ENCODE assay signal across 25 cellular contexts in genomic region chrX:68840256-68840655, GRCh38.
"Had no signal": no experiment of that assay in that cellular context is flagged by ENCODE, and none has a peak within 500 bp of the region (broad histone marks: within the 10 kb centered on the region; RNA-seq: fewer than 3 reads in every experiment).

No MANE protein-coding gene starts in this region.

- H3K9me3 Mint-ChIP-seq: activated naive CD4-positive, alpha-beta T cell treated with anti-CD3 and anti-CD28 coated beads for 36 hours; activated naive CD8-positive, alpha-beta T cell treated with anti-CD3 and anti-CD28 coated beads, Interleukin-2, amount 10 ng/mL, durations not matched to agents 7 days and 5 days; stimulated activated naive B cell treated with anti-CD40 and anti-IgM and Interleukin-4, amounts not matched to agents 10 μg/mL and 1 μg/mL and 100 μg/mL, for 72 hours; T-cell had no signal

- H3K9me3 ChIP-seq: ascending aorta, esophagus squamous epithelium, heart right ventricle, left ventricle myocardium inferior, pancreas, right atrium auricular region, stomach, suprapubic skin, tibial artery had no signal

- H3K27ac ChIP-seq: ascending aorta, esophagus squamous epithelium, heart right ventricle, left ventricle myocardium inferior, pancreas, right atrium auricular region, suprapubic skin, tibial artery had no signal

- H3K36me3 ChIP-seq: pancreas had no signal

- H3K4me3 Mint-ChIP-seq: activated CD4-positive, alpha-beta T cell treated with anti-CD3 and anti-CD28 coated beads for 36 hours; activated CD8-positive, alpha-beta memory T cell treated with anti-CD3 and anti-CD28 coated beads, Interleukin-2, amount 10 ng/mL, durations not matched to agents 7 days and 5 days; activated CD8-positive, alpha-beta T cell treated with anti-CD3 and anti-CD28 coated beads, Interleukin-2, amount 10 ng/mL, durations not matched to agents 7 days and 5 days; activated naive CD4-positive, alpha-beta T cell treated with anti-CD3 and anti-CD28 coated beads for 36 hours; activated naive CD8-positive, alpha-beta T cell treated with anti-CD3 and anti-CD28 coated beads, Interleukin-2, amount 10 ng/mL, durations not matched to agents 7 days and 5 days; endodermal cell; naive B cell; nephron progenitor cell; stimulated activated naive B cell treated with anti-CD40 and anti-IgM and Interleukin-4, amounts not matched to agents 10 μg/mL and 1 μg/mL and 100 μg/mL, for 72 hours; T-cell had no signal

- H3K36me3 Mint-ChIP-seq: activated CD8-positive, alpha-beta memory T cell treated with anti-CD3 and anti-CD28 coated beads, Interleukin-2, amount 10 ng/mL, durations not matched to agents 7 days and 5 days; activated naive CD8-positive, alpha-beta T cell treated with anti-CD3 and anti-CD28 coated beads, Interleukin-2, amount 10 ng/mL, durations not matched to agents 7 days and 5 days had no signal

- H3K4me1 ChIP-seq: ascending aorta, tibial artery had no signal

- H3K27me3 Mint-ChIP-seq: activated CD4-positive, alpha-beta T cell treated with anti-CD3 and anti-CD28 coated beads for 36 hours; activated CD8-positive, alpha-beta memory T cell treated with anti-CD3 and anti-CD28 coated beads, Interleukin-2, amount 10 ng/mL, durations not matched to agents 7 days and 5 days; activated naive CD8-positive, alpha-beta T cell treated with anti-CD3 and anti-CD28 coated beads, Interleukin-2, amount 10 ng/mL, durations not matched to agents 7 days and 5 days; naive B cell; stimulated activated naive B cell treated with anti-CD40 and anti-IgM and Interleukin-4, amounts not matched to agents 10 μg/mL and 1 μg/mL and 100 μg/mL, for 72 hours; T-cell had no signal

- H3K4me3 ChIP-seq: ascending aorta, esophagus squamous epithelium, heart right ventricle, left ventricle myocardium inferior, pancreas, right atrium auricular region, stomach, suprapubic skin, tibial artery had no signal

- ATAC-seq: activated CD4-positive, alpha-beta T cell treated with anti-CD3 and anti-CD28 coated beads for 36 hours; activated CD8-positive, alpha-beta memory T cell treated with anti-CD3 and anti-CD28 coated beads, Interleukin-2, amount 10 ng/mL, durations not matched to agents 7 days and 5 days; activated CD8-positive, alpha-beta T cell treated with anti-CD3 and anti-CD28 coated beads, Interleukin-2, amount 10 ng/mL, durations not matched to agents 7 days and 5 days; heart right ventricle; pancreas; stimulated activated naive B cell treated with anti-CD40 and anti-IgM and Interleukin-4, amounts not matched to agents 10 μg/mL and 1 μg/mL and 100 μg/mL, for 72 hours; T-cell had no signal

- H3K27ac Mint-ChIP-seq: activated CD4-positive, alpha-beta T cell treated with anti-CD3 and anti-CD28 coated beads for 36 hours; activated CD8-positive, alpha-beta memory T cell treated with anti-CD3 and anti-CD28 coated beads, Interleukin-2, amount 10 ng/mL, durations not matched to agents 7 days and 5 days; activated CD8-positive, alpha-beta T cell treated with anti-CD3 and anti-CD28 coated beads, Interleukin-2, amount 10 ng/mL, durations not matched to agents 7 days and 5 days; activated naive CD4-positive, alpha-beta T cell treated with anti-CD3 and anti-CD28 coated beads for 36 hours; activated naive CD8-positive, alpha-beta T cell treated with anti-CD3 and anti-CD28 coated beads, Interleukin-2, amount 10 ng/mL, durations not matched to agents 7 days and 5 days; endodermal cell; nephron progenitor cell; stimulated activated naive B cell treated with anti-CD40 and anti-IgM and Interleukin-4, amounts not matched to agents 10 μg/mL and 1 μg/mL and 100 μg/mL, for 72 hours; T-cell had no signal

- H3K27me3 ChIP-seq: ascending aorta, esophagus squamous epithelium, pancreas, right atrium auricular region, suprapubic skin, tibial artery had no signal

- DNase-seq: activated CD4-positive, alpha-beta T cell treated with anti-CD3 and anti-CD28 coated beads for 36 hours; activated CD4-positive, CD25-positive, alpha-beta regulatory T cell; activated CD8-positive, alpha-beta memory T cell treated with anti-CD3 and anti-CD28 coated beads, Interleukin-2, amount 10 ng/mL, durations not matched to agents 7 days and 5 days; activated CD8-positive, alpha-beta T cell treated with anti-CD3 and anti-CD28 coated beads, Interleukin-2, amount 10 ng/mL, durations not matched to agents 7 days and 5 days; activated effector memory CD4-positive, alpha-beta T cell treated with anti-CD3 and anti-CD28 coated beads, Interleukin-2, amount 50 U/mL, for 16 hours; activated naive CD4-positive, alpha-beta T cell treated with anti-CD3 and anti-CD28 coated beads for 36 hours; activated naive CD8-positive, alpha-beta T cell treated with anti-CD3 and anti-CD28 coated beads, Interleukin-2, amount 10 ng/mL, durations not matched to agents 7 days and 5 days; caudate nucleus; endodermal cell; esophagus squamous epithelium; foreskin melanocyte; heart right ventricle; left ventricle myocardium inferior; naive B cell; nephron progenitor cell; pancreas; stimulated activated CD4-positive, alpha-beta T cell treated with anti-CD3 and anti-CD28 coated beads, Interleukin-15, amount 100 ng/mL, for 24 hours; stimulated activated CD4-positive, alpha-beta T cell treated with anti-CD3 and anti-CD28 coated beads, Interleukin-2, amount 100 ng/mL, for 24 hours; stimulated activated naive B cell treated with anti-CD40 and anti-IgM and Interleukin-4, amounts not matched to agents 10 μg/mL and 1 μg/mL and 100 μg/mL, for 72 hours; stomach; T-cell; tibial artery had no signal

- H3K4me1 Mint-ChIP-seq: activated CD4-positive, alpha-beta T cell treated with anti-CD3 and anti-CD28 coated beads for 36 hours; activated CD8-positive, alpha-beta memory T cell treated with anti-CD3 and anti-CD28 coated beads, Interleukin-2, amount 10 ng/mL, durations not matched to agents 7 days and 5 days; activated naive CD8-positive, alpha-beta T cell treated with anti-CD3 and anti-CD28 coated beads, Interleukin-2, amount 10 ng/mL, durations not matched to agents 7 days and 5 days had no signal
